Comparison of ENCODE assay signal across 23 cellular contexts in genomic region chr1:101013776-101014175, GRCh38.
"Had no signal": no experiment of that assay in that cellular context is flagged by ENCODE, and none has a peak within 500 bp of the region (broad histone marks: within the 10 kb centered on the region; RNA-seq: fewer than 3 reads in every experiment).

No MANE protein-coding gene starts in this region.

- H3K27ac ChIP-seq: brain microvascular endothelial cell, Peyer's patch had no signal

- H3K27me3 ChIP-seq: brain microvascular endothelial cell, Peyer's patch had no signal

- H3K9me3 Mint-ChIP-seq: WTC11 had no signal

- H3K27me3 Mint-ChIP-seq: activated CD4-positive, alpha-beta T cell treated with anti-CD3 and anti-CD28 coated beads, Interleukin-2, amount 10 ng/mL, durations not matched to agents 24 days and 14 days; activated CD8-positive, alpha-beta memory T cell treated with anti-CD3 and anti-CD28 coated beads, Interleukin-2, amount 10 ng/mL, durations not matched to agents 7 days and 5 days; activated naive CD8-positive, alpha-beta T cell; activated T-cell treated with anti-CD3 and anti-CD28 coated beads, Interleukin-2, amount 50 U/mL, for 24 hours had no signal

- H3K4me3 Mint-ChIP-seq: activated CD4-positive, alpha-beta T cell treated with anti-CD3 and anti-CD28 coated beads, Interleukin-2, amount 10 ng/mL, durations not matched to agents 24 days and 14 days; activated CD8-positive, alpha-beta memory T cell treated with anti-CD3 and anti-CD28 coated beads, Interleukin-2, amount 10 ng/mL, durations not matched to agents 7 days and 5 days; activated naive CD8-positive, alpha-beta T cell; activated T-cell treated with anti-CD3 and anti-CD28 coated beads, Interleukin-2, amount 50 U/mL, for 24 hours; activated T-helper 1 cell treated with anti-CD3 and anti-CD28 coated beads, Interleukin-12 subunit alpha, Interleukin-12 subunit beta, Interleukin-2, Interleukin-4 antibody, amounts not matched to agents 30 ng/mL and 10 ng/mL and 1 ng/mL, durations not matched to agents 14 hours and 24 hours and 36 hours; T-helper 1 cell treated with Interleukin-12 subunit alpha and Interleukin-12 subunit beta and Interleukin-4 antibody, amounts not matched to agents 30 μg/mL and 1 μg/mL, for 36 hours; WTC11 had no signal

- DNase-seq: activated CD4-positive, alpha-beta T cell treated with anti-CD3 and anti-CD28 coated beads for 1 hour; activated CD4-positive, alpha-beta T cell treated with anti-CD3 and anti-CD28 coated beads, Interleukin-2, amount 10 ng/mL, durations not matched to agents 24 days and 14 days; activated CD4-positive, alpha-beta T cell treated with anti-CD3 and anti-CD28 coated beads, Interleukin-2, amount 50 U/mL, for 48 hours; activated CD8-positive, alpha-beta memory T cell treated with anti-CD3 and anti-CD28 coated beads, Interleukin-2, amount 10 ng/mL, durations not matched to agents 7 days and 5 days; activated effector memory CD4-positive, alpha-beta T cell treated with Interleukin-2 at 50 U/mL for 16 hours; activated naive CD4-positive, alpha-beta T cell treated with Interleukin-2 at 50 U/mL for 16 hours; activated T-cell treated with anti-CD3 and anti-CD28 coated beads, Interleukin-2, amount 50 U/mL, for 24 hours; brain microvascular endothelial cell; caudate nucleus; KBM-7; NCI-H1092; NCI-H1417; NCI-H1694; NCI-H2029; NCI-H2107; NCI-H510A treated with DMSO at 0.1 percent for 48 hours; Peyer's patch; SHP77; T-helper 9 cell had no signal

- H3K4me1 ChIP-seq: Peyer's patch had no signal

- H3K4me1 Mint-ChIP-seq: activated CD8-positive, alpha-beta memory T cell treated with anti-CD3 and anti-CD28 coated beads, Interleukin-2, amount 10 ng/mL, durations not matched to agents 7 days and 5 days had no signal

- H3K27ac Mint-ChIP-seq: activated CD4-positive, alpha-beta T cell treated with anti-CD3 and anti-CD28 coated beads, Interleukin-2, amount 10 ng/mL, durations not matched to agents 24 days and 14 days; activated CD8-positive, alpha-beta memory T cell treated with anti-CD3 and anti-CD28 coated beads, Interleukin-2, amount 10 ng/mL, durations not matched to agents 7 days and 5 days; activated naive CD8-positive, alpha-beta T cell; activated T-cell treated with anti-CD3 and anti-CD28 coated beads, Interleukin-2, amount 50 U/mL, for 24 hours; activated T-helper 1 cell treated with anti-CD3 and anti-CD28 coated beads, Interleukin-12 subunit alpha, Interleukin-12 subunit beta, Interleukin-2, Interleukin-4 antibody, amounts not matched to agents 30 ng/mL and 10 ng/mL and 1 ng/mL, durations not matched to agents 14 hours and 24 hours and 36 hours; T-helper 1 cell treated with Interleukin-12 subunit alpha and Interleukin-12 subunit beta and Interleukin-4 antibody, amounts not matched to agents 30 μg/mL and 1 μg/mL, for 36 hours; WTC11 had no signal

- H3K9me3 ChIP-seq: Peyer's patch had no signal

- H3K4me3 ChIP-seq: Peyer's patch had no signal
